Comparison of ENCODE assay signal across 38 cellular contexts in genomic region chr10:34817586-34817985, GRCh38.
"Had no signal": no experiment of that assay in that cellular context is flagged by ENCODE, and none has a peak within 500 bp of the region (broad histone marks: within the 10 kb centered on the region; RNA-seq: fewer than 3 reads in every experiment).

No MANE protein-coding gene starts in this region.

- H3K9me3 ChIP-seq: adrenal gland, ascending aorta had no signal

- FAIRE-seq: bronchial epithelial cell, TTC549 had no signal

- H3K4me3 ChIP-seq: adrenal gland, ascending aorta, cardiac muscle cell had no signal

- H3K36me3 ChIP-seq: adrenal gland, ascending aorta, cardiac muscle cell had no signal

- H3K27ac Mint-ChIP-seq: activated B cell treated with CpG ODN at 0.5 μM for 24 hours; activated CD4-positive, alpha-beta memory T cell treated with anti-CD3 and anti-CD28 coated beads, Interleukin-2, amount 10 ng/mL, durations not matched to agents 7 days and 5 days; activated CD4-positive, alpha-beta T cell treated with anti-CD3 and anti-CD28 coated beads for 36 hours; activated CD4-positive, alpha-beta T cell treated with anti-CD3 and anti-CD28 coated beads, Interleukin-2, amount 10 ng/mL, durations not matched to agents 7 days and 5 days; activated CD8-positive, alpha-beta memory T cell treated with anti-CD3 and anti-CD28 coated beads, Interleukin-2, amount 10 ng/mL, durations not matched to agents 7 days and 5 days; activated CD8-positive, alpha-beta T cell treated with anti-CD3 and anti-CD28 coated beads, Interleukin-2, amount 10 ng/mL, durations not matched to agents 7 days and 5 days; activated naive CD4-positive, alpha-beta T cell treated with anti-CD3 and anti-CD28 coated beads for 36 hours; activated naive CD4-positive, alpha-beta T cell treated with anti-CD3 and anti-CD28 coated beads, Interleukin-2, amount 50 U/mL, for 72 hours; activated naive CD8-positive, alpha-beta T cell treated with anti-CD3 and anti-CD28 coated beads for 36 hours; activated T-cell treated with anti-CD3 and anti-CD28 coated beads, Interleukin-2, amount 50 U/mL, for 24 hours; activated T-helper 17 cell treated with anti-CD3 and anti-CD28 coated beads, Interleukin-2, amount 50 U/mL, for 72 hours; T-helper 1 cell treated with Interleukin-12 subunit alpha and Interleukin-12 subunit beta and Interleukin-4 antibody, amounts not matched to agents 30 μg/mL and 1 μg/mL, for 36 hours; T-helper 2 cell treated with Interferon-gamma antibody and Interleukin-4, amounts not matched to agents 5 μg/mL and 100 μg/mL, for 36 hours had no signal

- H3K4me1 Mint-ChIP-seq: central memory CD8-positive, alpha-beta T cell had no signal

- H3K27ac ChIP-seq: adrenal gland, ascending aorta, cardiac muscle cell, VCaP had no signal

- H3K4me3 Mint-ChIP-seq: activated B cell treated with CpG ODN at 0.5 μM for 24 hours; activated CD4-positive, alpha-beta memory T cell treated with anti-CD3 and anti-CD28 coated beads, Interleukin-2, amount 10 ng/mL, durations not matched to agents 7 days and 5 days; activated CD4-positive, alpha-beta T cell treated with anti-CD3 and anti-CD28 coated beads for 36 hours; activated CD4-positive, alpha-beta T cell treated with anti-CD3 and anti-CD28 coated beads, Interleukin-2, amount 10 ng/mL, durations not matched to agents 7 days and 5 days; activated CD8-positive, alpha-beta memory T cell treated with anti-CD3 and anti-CD28 coated beads, Interleukin-2, amount 10 ng/mL, durations not matched to agents 7 days and 5 days; activated CD8-positive, alpha-beta T cell treated with anti-CD3 and anti-CD28 coated beads, Interleukin-2, amount 10 ng/mL, durations not matched to agents 7 days and 5 days; activated naive CD4-positive, alpha-beta T cell treated with anti-CD3 and anti-CD28 coated beads for 36 hours; activated naive CD8-positive, alpha-beta T cell treated with anti-CD3 and anti-CD28 coated beads for 36 hours; activated T-cell treated with anti-CD3 and anti-CD28 coated beads, Interleukin-2, amount 50 U/mL, for 24 hours; activated T-helper 17 cell treated with anti-CD3 and anti-CD28 coated beads, Interleukin-2, amount 50 U/mL, for 72 hours; central memory CD8-positive, alpha-beta T cell; T-helper 1 cell treated with Interleukin-12 subunit alpha and Interleukin-12 subunit beta and Interleukin-4 antibody, amounts not matched to agents 30 μg/mL and 1 μg/mL, for 36 hours; T-helper 2 cell treated with Interferon-gamma antibody and Interleukin-4, amounts not matched to agents 5 μg/mL and 100 μg/mL, for 36 hours had no signal

- ATAC-seq: activated CD4-positive, alpha-beta T cell treated with anti-CD3 and anti-CD28 coated beads for 36 hours; activated CD8-positive, alpha-beta memory T cell treated with anti-CD3 and anti-CD28 coated beads, Interleukin-2, amount 10 ng/mL, durations not matched to agents 7 days and 5 days; activated CD8-positive, alpha-beta T cell treated with anti-CD3 and anti-CD28 coated beads, Interleukin-2, amount 10 ng/mL, durations not matched to agents 7 days and 5 days; activated naive CD4-positive, alpha-beta T cell treated with anti-CD3 and anti-CD28 coated beads, Interleukin-2, amount 50 U/mL, for 72 hours; activated T-helper 17 cell treated with anti-CD3 and anti-CD28 coated beads, Interleukin-2, amount 50 U/mL, for 72 hours had no signal

- H3K36me3 Mint-ChIP-seq: activated CD8-positive, alpha-beta memory T cell treated with anti-CD3 and anti-CD28 coated beads, Interleukin-2, amount 10 ng/mL, durations not matched to agents 7 days and 5 days; activated naive CD8-positive, alpha-beta T cell treated with anti-CD3 and anti-CD28 coated beads for 36 hours; brain had no signal

- H3K9me3 Mint-ChIP-seq: activated B cell treated with CpG ODN at 0.5 μM for 24 hours; activated CD4-positive, alpha-beta memory T cell treated with anti-CD3 and anti-CD28 coated beads, Interleukin-2, amount 10 ng/mL, durations not matched to agents 7 days and 5 days; activated CD4-positive, alpha-beta T cell treated with anti-CD3 and anti-CD28 coated beads, Interleukin-2, amount 10 ng/mL, durations not matched to agents 7 days and 5 days; activated naive CD4-positive, alpha-beta T cell treated with anti-CD3 and anti-CD28 coated beads for 36 hours; activated naive CD4-positive, alpha-beta T cell treated with anti-CD3 and anti-CD28 coated beads, Interleukin-2, amount 50 U/mL, for 72 hours; activated naive CD8-positive, alpha-beta T cell treated with anti-CD3 and anti-CD28 coated beads for 36 hours; activated T-cell treated with anti-CD3 and anti-CD28 coated beads, Interleukin-2, amount 50 U/mL, for 24 hours; activated T-helper 17 cell treated with anti-CD3 and anti-CD28 coated beads, Interleukin-2, amount 50 U/mL, for 72 hours; central memory CD8-positive, alpha-beta T cell; T-helper 1 cell treated with Interleukin-12 subunit alpha and Interleukin-12 subunit beta and Interleukin-4 antibody, amounts not matched to agents 30 μg/mL and 1 μg/mL, for 36 hours; T-helper 2 cell treated with Interferon-gamma antibody and Interleukin-4, amounts not matched to agents 5 μg/mL and 100 μg/mL, for 36 hours had no signal

- H3K27me3 ChIP-seq: adrenal gland, ascending aorta, cardiac muscle cell had no signal

- DNase-seq: activated B cell treated with CpG ODN at 0.5 μM for 24 hours; activated CD4-positive, alpha-beta memory T cell treated with anti-CD3 and anti-CD28 coated beads, Interleukin-2, amount 10 ng/mL, durations not matched to agents 7 days and 5 days; activated CD4-positive, alpha-beta T cell treated with anti-CD3 and anti-CD28 coated beads for 1 hour; activated CD4-positive, alpha-beta T cell treated with anti-CD3 and anti-CD28 coated beads for 36 hours; activated CD4-positive, alpha-beta T cell treated with anti-CD3 and anti-CD28 coated beads for 48 hours; activated CD4-positive, alpha-beta T cell treated with anti-CD3 and anti-CD28 coated beads, Interleukin-2, amount 10 ng/mL, durations not matched to agents 7 days and 5 days; activated CD4-positive, alpha-beta T cell treated with anti-CD3 and anti-CD28 coated beads, Interleukin-2, amount 50 U/mL, for 48 hours; activated CD8-positive, alpha-beta memory T cell treated with anti-CD3 and anti-CD28 coated beads for 24 hours; activated CD8-positive, alpha-beta memory T cell treated with anti-CD3 and anti-CD28 coated beads, Interleukin-2, amount 10 ng/mL, durations not matched to agents 7 days and 5 days; activated CD8-positive, alpha-beta memory T cell treated with anti-CD3 and anti-CD28 coated beads, Interleukin-2, amount 50 U/mL, for 48 hours; activated CD8-positive, alpha-beta T cell treated with anti-CD3 and anti-CD28 coated beads, Interleukin-2, amount 10 ng/mL, durations not matched to agents 7 days and 5 days; activated effector memory CD4-positive, alpha-beta T cell treated with anti-CD3 and anti-CD28 coated beads, Interleukin-2, amount 50 U/mL, for 16 hours; activated gamma-delta T cell treated with Interleukin-2 at 50 U/mL for 16 hours; activated naive CD4-positive, alpha-beta T cell; activated naive CD4-positive, alpha-beta T cell treated with anti-CD3 and anti-CD28 coated beads for 36 hours; activated naive CD4-positive, alpha-beta T cell treated with anti-CD3 and anti-CD28 coated beads, Interleukin-2, amount 50 U/mL, for 16 hours; activated naive CD8-positive, alpha-beta T cell treated with anti-CD3 and anti-CD28 coated beads for 36 hours; activated T-cell treated with anti-CD3 and anti-CD28 coated beads, Interleukin-2, amount 50 U/mL, for 24 hours; activated T-cell treated with anti-CD3 and anti-CD28 coated beads, Interleukin-2, amount 50 U/mL, for 48 hours; adrenal gland; amygdala; anterior cingulate cortex; caudate nucleus; cerebellar nuclear complex; T-helper 1 cell; T-helper 2 cell; T-helper 9 cell had no signal
